8 cellular contexts compared by ENCODE assay signal in the genomic region with DNA sequence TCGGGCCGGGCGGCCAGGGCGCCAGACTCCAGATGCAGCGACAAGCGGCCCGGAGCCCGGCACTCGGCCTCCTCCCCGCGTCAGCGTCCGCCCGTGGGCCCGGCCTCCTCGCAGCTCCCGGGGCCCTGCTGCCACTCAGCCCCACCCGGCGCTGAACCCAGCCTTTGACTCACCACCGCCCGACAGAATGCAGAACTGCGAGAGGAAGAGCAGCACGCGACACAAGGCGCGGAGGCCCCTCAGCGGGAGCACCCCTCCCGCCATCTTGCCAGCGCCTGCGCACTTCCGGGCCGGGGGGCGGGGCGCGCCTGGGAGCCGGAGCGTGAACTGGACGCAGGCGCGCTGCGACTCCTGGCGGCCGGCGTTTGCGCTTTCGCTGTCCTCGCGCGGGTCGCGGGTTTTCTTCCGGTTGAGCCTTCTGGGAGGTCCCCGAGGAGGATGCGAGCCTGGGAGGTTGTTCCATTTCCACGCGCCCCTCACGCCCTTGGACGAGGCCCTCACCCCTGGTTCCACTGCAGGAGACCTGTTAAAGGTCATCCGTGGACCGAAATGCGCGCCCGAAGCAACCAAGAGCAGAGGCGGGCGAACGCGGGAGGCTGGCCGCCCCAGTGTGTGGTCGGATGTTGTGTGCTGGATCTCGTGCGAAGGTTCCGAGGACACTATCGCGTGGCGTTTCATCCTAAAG. TPM values are rescaled to one million over a fixed set of nuclear protein-coding genes. Genes with fewer than 3 reads are reported as not detected.
DNase-seq lines count a peak whose midpoint lies in the region; ATAC-seq lines count a peak whose summit lies in the region.

A gene with protein sequence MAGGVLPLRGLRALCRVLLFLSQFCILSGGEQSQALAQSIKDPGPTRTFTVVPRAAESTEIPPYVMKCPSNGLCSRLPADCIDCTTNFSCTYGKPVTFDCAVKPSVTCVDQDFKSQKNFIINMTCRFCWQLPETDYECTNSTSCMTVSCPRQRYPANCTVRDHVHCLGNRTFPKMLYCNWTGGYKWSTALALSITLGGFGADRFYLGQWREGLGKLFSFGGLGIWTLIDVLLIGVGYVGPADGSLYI (minus strand): TSS at position 284 of the 685 bp plus-strand sequence. CDS start 20 bp downstream, at position 264.

- ATAC-seq in GM19025 (IDR thresholded peaks at IDR 0.05; ENCODE audit: low read depth, unreplicated experiment) (peak; percentile 90), HG03342 (IDR thresholded peaks at IDR 0.05; ENCODE audit: unreplicated experiment) (peak; percentile 84)

- DNase-seq in AG20443 (ENCODE audit: low spot score), result peak; percentile 100
- peak; percentile 59 for DNase-seq in NCI-H446 treated with DMSO at 0.1 percent for 48 hours (lab: John Stamatoyannopoulos, UW)
- DNase-seq in activated CD4-positive, CD25-positive, alpha-beta regulatory T cell treated with anti-CD3 and anti-CD28 coated beads, Interleukin-2, amount 50 U/mL, for 72 hours, result peak; percentile 96
- DNase-seq in cerebellum (ENCODE audit: low spot score), result peak; percentile 92
- DNase-seq in kidney glomerular epithelial cell (lab: John Stamatoyannopoulos, UW), result peak; percentile 87
- peak; percentile 91 to 93 for DNase-seq in stimulated activated CD4-positive, alpha-beta T cell treated with anti-CD3 and anti-CD28 coated beads, Interleukin-1b, Interleukin-23, amount 100 ng/mL, for 1 hour (ENCODE audit: low read depth in 2 of 2)

RNA-seq across cellular contexts. Expression of the gene that starts here (rescaled TPM):
- total RNA-seq in cerebellum, result 78.8 TPM

Comparison
In these comparisons a context has a peak if more than half of its experiments do, and no peak if none do; other contexts are left out.
1. Peak in every context shown above with its lines: DNase-seq and ATAC-seq.